8 cellular contexts compared by ENCODE assay signal in genomic region chr3:148880681-148881080, GRCh38. TPM values are rescaled to one million over a fixed set of nuclear protein-coding genes. Genes with fewer than 3 reads are reported as not detected.
A peak's percentile ranks its signal among the peaks of the same experiment; 100 is the strongest.
DNase-seq lines count a peak whose midpoint lies in the region; ATAC-seq and TF ChIP-seq lines count a peak whose summit lies in the region.

No MANE protein-coding gene starts in this region.

- intact Hi-C loops in lower lobe of right lung (cut with DNase I) = no loop called here

- peaks cover 6% of the 10 kb centered on the region for H3K4me1 ChIP-seq in lower lobe of right lung

- H3K4me3 ChIP-seq in GM12865 (ENCODE audit: low read depth, low read length) (no peak overlapping the region), lower lobe of right lung (no peak overlapping the region)
- no peak overlapping the region for H3K4me3 ChIP-seq in Jurkat, Clone E6-1 (ENCODE audit: low read length)

- no peaks in the 10 kb centered on the region for H3K36me3 ChIP-seq in lower lobe of right lung

- H3K9me3 ChIP-seq in lower lobe of right lung = no peaks in the 10 kb centered on the region

- ATAC-seq in lower lobe of right lung = no peak

- TF ChIP-seq CTCF in GM12865 (IDR thresholded peaks at IDR 0.05; ENCODE audit: insufficient read depth, low read depth, low read length, missing control alignments) = peak; percentile 17
- TF ChIP-seq CTCF in lower lobe of right lung (IDR thresholded peaks at IDR 0.05) = no peak

- peak; percentile 38 for DNase-seq in GM12865 (ENCODE audit: low read depth)
- peak; percentile 21 for DNase-seq in Jurkat, Clone E6-1 (ENCODE audit: low read depth, low spot score)
- peak; percentile 58 for DNase-seq in SK-MEL-5 (ENCODE audit: low read depth, low spot score)
- DNase-seq in left kidney (ENCODE audit: low read depth, low spot score) = peak; percentile 14
- DNase-seq in caudate nucleus (lab: John Stamatoyannopoulos, UW) = no peak
- DNase-seq in activated CD8-positive, alpha-beta memory T cell treated with anti-CD3 and anti-CD28 coated beads, Interleukin-2, amount 50 U/mL, for 48 hours = no peak
- DNase-seq in lower lobe of right lung = no peak
- DNase-seq in COLO668 (lab: John Stamatoyannopoulos, UW; ENCODE audit: unreplicated experiment) = no peak

- in situ Hi-C loops in SK-MEL-5 (cut with HindIII; ENCODE audit: low pct_unique_long_range_greater_than_20kb, low sequenced_read_pairs) = no loop called here

- no peak overlapping the region for H3K27ac ChIP-seq in caudate nucleus (ENCODE audit: low read depth, low read length)
- no peak overlapping the region for H3K27ac ChIP-seq in lower lobe of right lung

- H3K27me3 ChIP-seq in lower lobe of right lung (ENCODE audit: low read depth) = no peaks in the 10 kb centered on the region

RNA-seq across cellular contexts. Expression of gene CPA3, which starts 15.6 kb away (rescaled TPM):
- polyA plus RNA-seq in Jurkat, Clone E6-1 (2012; ENCODE audit: insufficient read depth, insufficient read length) = not detected
- not detected in 2 replicates for total RNA-seq in SK-MEL-5 (2014; rRNA removed; shearing (Covaris generic))
- not detected in 2 replicates for polyA plus RNA-seq in SK-MEL-5 (2015; cell fraction: cytosol; rRNA removed)
- polyA plus RNA-seq in SK-MEL-5 (2015; cell fraction: nucleus; rRNA removed) = not detected in 2 replicates
- 48.6 TPM for total RNA-seq in lower lobe of right lung

RNA-seq across cellular contexts. Expression of gene CPB1, which starts 53.1 kb away (rescaled TPM):
- polyA plus RNA-seq in Jurkat, Clone E6-1 (2012; ENCODE audit: insufficient read depth, insufficient read length) = not detected
- total RNA-seq in SK-MEL-5 (2014; rRNA removed; shearing (Covaris generic)) = not detected in 2 replicates
- polyA plus RNA-seq in SK-MEL-5 (2015; cell fraction: cytosol; rRNA removed) = not detected in 2 replicates
- polyA plus RNA-seq in SK-MEL-5 (2015; cell fraction: nucleus; rRNA removed) = not detected in 2 replicates
- total RNA-seq in lower lobe of right lung = 0.83 TPM

Comparison
In these comparisons a context has a peak if more than half of its experiments do, and no peak if none do; other contexts are left out.
1. DNase-seq: peak in GM12865 (single experiment), Jurkat, Clone E6-1 (single experiment), SK-MEL-5 (single experiment) and left kidney (single experiment); none in caudate nucleus (0 of 61), activated CD8-positive, alpha-beta memory T cell treated with anti-CD3 and anti-CD28 coated beads, Interleukin-2, amount 50 U/mL, for 48 hours (single experiment), lower lobe of right lung (single experiment) and COLO668 (single experiment).
2. RNA of gene CPA3, which starts 15.6 kb away (total RNA-seq): 48.6 TPM in lower lobe of right lung (single experiment); not detected in SK-MEL-5; every median in the first group is over 10 times any median in the second.